9 cellular contexts compared by ENCODE assay signal in the genomic region with DNA sequence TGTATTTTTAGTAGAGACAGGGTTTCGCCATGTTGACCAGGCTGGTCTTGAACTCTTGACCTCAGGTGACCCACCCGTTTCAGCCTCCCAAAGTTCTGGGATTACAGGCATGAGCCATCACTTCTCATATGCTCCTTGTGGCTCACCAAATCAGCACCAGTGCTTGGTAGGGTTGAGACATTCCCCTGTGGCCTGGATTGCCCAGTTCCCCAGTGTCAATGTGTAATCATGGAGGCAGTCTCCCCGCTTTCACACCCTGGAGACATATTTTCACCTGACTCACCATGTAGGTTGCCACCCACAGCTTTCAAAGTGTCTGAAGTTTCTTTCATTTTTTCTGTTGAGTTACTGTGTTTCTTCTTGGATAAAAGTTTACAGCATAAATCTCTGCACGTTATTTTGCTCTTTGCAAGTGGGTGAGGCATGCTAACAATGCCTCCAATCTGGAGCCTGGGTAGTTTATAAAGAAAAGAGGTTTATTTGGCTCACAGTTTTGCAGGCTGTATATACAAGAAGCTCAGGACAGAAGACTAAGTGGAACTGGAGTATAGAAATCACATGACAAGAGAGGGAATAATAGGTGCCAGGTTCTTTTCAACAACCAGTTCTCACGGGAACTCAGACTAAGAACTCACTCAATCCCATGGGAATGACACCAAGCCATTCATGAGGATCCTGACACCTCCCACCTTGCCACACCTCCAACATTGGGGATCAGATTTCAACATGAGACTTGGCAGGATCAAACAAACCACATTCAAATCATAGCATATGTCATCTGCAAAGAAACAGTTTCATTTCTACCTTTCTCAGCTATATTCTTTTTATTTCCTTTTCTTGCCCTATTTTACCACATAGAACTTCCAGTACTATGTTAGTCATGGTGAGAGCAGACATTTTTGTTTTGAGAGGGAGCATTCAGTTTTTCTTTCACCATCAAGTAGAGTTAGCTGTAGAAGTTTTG.
A peak's percentile ranks its signal among the peaks of the same experiment; 100 is the strongest.
DNase-seq lines count a peak whose midpoint lies in the region; ATAC-seq lines count a peak whose summit lies in the region.
"Had no signal": no experiment of that assay in that cellular context is flagged by ENCODE, and none has a peak within 500 bp of the region (broad histone marks: within the 10 kb centered on the region; RNA-seq: fewer than 3 reads in every experiment).

No MANE protein-coding gene starts in this region.

- peaks cover 9% of the 10 kb centered on the region for H3K9me3 Mint-ChIP-seq in activated CD8-positive, alpha-beta T cell treated with anti-CD3 and anti-CD28 coated beads, Interleukin-2, amount 10 ng/mL, durations not matched to agents 7 days and 5 days (ENCODE audit: insufficient read depth)
- peaks cover 0 to 3% (median 0%) of the 10 kb centered on the region in 9 donors for H3K9me3 Mint-ChIP-seq in naive thymus-derived CD8-positive, alpha-beta T cell

- WGBS in right cardiac atrium = 68% methylated on average over 5 of the region's 5 CpGs

- no peak overlapping the region for H3K27ac ChIP-seq in right cardiac atrium (ENCODE audit: low read length)

- ATAC-seq in HG03354 (IDR thresholded peaks at IDR 0.05; ENCODE audit: poor library complexity, severe bottlenecking, unreplicated experiment) (peak; percentile 56), right cardiac atrium (no peak), HG02678 (IDR thresholded peaks at IDR 0.05; ENCODE audit: unreplicated experiment) (no peak)
- ATAC-seq in activated CD8-positive, alpha-beta T cell treated with anti-CD3 and anti-CD28 coated beads, Interleukin-2, amount 10 ng/mL, durations not matched to agents 7 days and 5 days = peak; percentile 72
- ATAC-seq in naive thymus-derived CD8-positive, alpha-beta T cell = no peak

- peaks cover 10% of the 10 kb centered on the region for H3K4me1 ChIP-seq in right cardiac atrium (ENCODE audit: control insufficient read depth, insufficient read depth, low read length)

- intact Hi-C loops in right cardiac atrium (cut with DNase I) = no loop called here

- H3K27ac Mint-ChIP-seq in activated CD8-positive, alpha-beta T cell treated with anti-CD3 and anti-CD28 coated beads, Interleukin-2, amount 10 ng/mL, durations not matched to agents 7 days and 5 days = peak overlapping the region; percentile 37
- peak overlapping the region in 8 of 10 donors; percentile 4 to 86 (median 34) for H3K27ac Mint-ChIP-seq in naive thymus-derived CD8-positive, alpha-beta T cell

- no peaks in the 10 kb centered on the region for H3K9me3 ChIP-seq in right cardiac atrium (ENCODE audit: control insufficient read depth, low read length)

- no peaks in the 10 kb centered on the region for H3K27me3 ChIP-seq in right cardiac atrium (ENCODE audit: control insufficient read depth, insufficient read depth)

- POLR2A ChIA-PET in activated CD8-positive, alpha-beta T cell treated with anti-CD3 and anti-CD28 coated beads, Interleukin-2, amount 10 ng/mL, durations not matched to agents 7 days and 5 days (lab: Charles Lee) = no interaction called here
- POLR2A ChIA-PET in naive thymus-derived CD8-positive, alpha-beta T cell (lab: Charles Lee) = no interaction called here

- H3K36me3 Mint-ChIP-seq in activated CD8-positive, alpha-beta T cell treated with anti-CD3 and anti-CD28 coated beads, Interleukin-2, amount 10 ng/mL, durations not matched to agents 7 days and 5 days (ENCODE audit: low read depth) = peaks cover 28% of the 10 kb centered on the region
- peaks cover 10 to 61% (median 34%) of the 10 kb centered on the region in 3 donors for H3K36me3 Mint-ChIP-seq in naive thymus-derived CD8-positive, alpha-beta T cell

- H3K27me3 Mint-ChIP-seq in activated CD8-positive, alpha-beta T cell treated with anti-CD3 and anti-CD28 coated beads, Interleukin-2, amount 10 ng/mL, durations not matched to agents 7 days and 5 days (ENCODE audit: low read depth) = no peaks in the 10 kb centered on the region
- H3K27me3 Mint-ChIP-seq in naive thymus-derived CD8-positive, alpha-beta T cell = no peaks in the 10 kb centered on the region

- CTCF ChIA-PET in activated CD8-positive, alpha-beta T cell treated with anti-CD3 and anti-CD28 coated beads, Interleukin-2, amount 10 ng/mL, durations not matched to agents 7 days and 5 days (lab: Charles Lee) = interaction anchor here (2.2 kb wide), 1 partner anchor 113 kb away, joined by 5 read pairs; the partner anchor contains the start of genes ITFG1 and PHKB

- H3K4me3 Mint-ChIP-seq in activated CD8-positive, alpha-beta T cell treated with anti-CD3 and anti-CD28 coated beads, Interleukin-2, amount 10 ng/mL, durations not matched to agents 7 days and 5 days = no peak overlapping the region
- H3K4me3 Mint-ChIP-seq in naive thymus-derived CD8-positive, alpha-beta T cell = peak overlapping the region in 4 of 10 donors; percentile 2 to 37 (median 10)

- peaks cover 27% of the 10 kb centered on the region for H3K4me1 Mint-ChIP-seq in activated CD8-positive, alpha-beta T cell treated with anti-CD3 and anti-CD28 coated beads, Interleukin-2, amount 10 ng/mL, durations not matched to agents 7 days and 5 days (ENCODE audit: low read depth)
- peaks cover 16 to 49% (median 45%) of the 10 kb centered on the region in 4 donors for H3K4me1 Mint-ChIP-seq in naive thymus-derived CD8-positive, alpha-beta T cell

- no peak overlapping the region for H3K4me3 ChIP-seq in right cardiac atrium (ENCODE audit: low read length)

- DNase-seq in Daoy (ENCODE audit: low read depth) (peak; percentile 82), right cardiac atrium (no peak), OCI-M1 (lab: John Stamatoyannopoulos, UW) (no peak), SIG-M5 (lab: John Stamatoyannopoulos, UW) (no peak)
- no peak for DNase-seq in activated CD8-positive, alpha-beta T cell treated with anti-CD3 and anti-CD28 coated beads, Interleukin-2, amount 10 ng/mL, durations not matched to agents 7 days and 5 days
- peak in 1 of 10 donors; percentile 15 for DNase-seq in naive thymus-derived CD8-positive, alpha-beta T cell
- DNase-seq: cerebellar nuclear complex had no signal

Comparison
In these comparisons a context has a peak if more than half of its experiments do, and no peak if none do; other contexts are left out.
1. ATAC-seq: peak in HG03354 (single experiment) and activated CD8-positive, alpha-beta T cell treated with anti-CD3 and anti-CD28 coated beads, Interleukin-2, amount 10 ng/mL, durations not matched to agents 7 days and 5 days (single experiment); none in naive thymus-derived CD8-positive, alpha-beta T cell (0 of 2), right cardiac atrium (0 of 2) and HG02678 (single experiment).